ENCODE assay signal across 22 cellular contexts in the genomic region with DNA sequence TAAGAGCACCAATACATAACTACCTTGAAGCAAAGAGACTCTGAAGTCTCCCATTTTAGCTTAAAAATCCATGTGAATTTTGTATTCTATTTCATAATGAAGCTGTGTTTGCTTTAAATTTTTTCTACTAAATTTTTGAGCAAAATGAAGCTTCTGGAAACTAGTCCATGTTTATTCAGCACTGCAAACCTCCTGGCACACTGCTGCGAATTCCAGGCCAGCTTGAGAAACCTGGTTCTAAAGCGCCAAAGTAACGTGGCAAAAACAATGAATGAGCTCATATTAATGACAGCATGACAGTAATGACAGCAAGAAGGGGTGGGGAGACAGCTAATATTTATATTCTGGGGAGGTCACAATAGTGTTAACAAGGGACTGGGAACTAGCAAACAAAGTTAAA. TPM values are rescaled to one million over a fixed set of nuclear protein-coding genes. Genes with fewer than 3 reads are reported as not detected.
DNase-seq lines count a peak whose midpoint lies in the region; ATAC-seq and TF ChIP-seq lines count a peak whose summit lies in the region.
"Had no signal": no experiment of that assay in that cellular context is flagged by ENCODE, and none has a peak within 500 bp of the region (broad histone marks: within the 10 kb centered on the region; RNA-seq: fewer than 3 reads in every experiment).

No MANE protein-coding gene starts in this region.

- no peak overlapping the region for H3K4me3 Mint-ChIP-seq in stimulated activated memory B cell treated with anti-CD40 and anti-IgM and Interleukin-4, amounts not matched to agents 10 μg/mL and 1 μg/mL and 100 μg/mL, for 72 hours
- H3K4me3 Mint-ChIP-seq: CD4-positive, CD25-positive, alpha-beta regulatory T cell had no signal

- H2BK5ac ChIP-seq in trophoblast cell (ENCODE audit: low read depth, low read length, poor library complexity): no peak overlapping the region

- peaks cover 63% of the 10 kb centered on the region for H3K36me3 Mint-ChIP-seq in stimulated activated memory B cell treated with anti-CD40 and anti-IgM and Interleukin-4, amounts not matched to agents 10 μg/mL and 1 μg/mL and 100 μg/mL, for 72 hours

- no peaks in the 10 kb centered on the region for H3K27me3 Mint-ChIP-seq in stimulated activated memory B cell treated with anti-CD40 and anti-IgM and Interleukin-4, amounts not matched to agents 10 μg/mL and 1 μg/mL and 100 μg/mL, for 72 hours
- H3K27me3 Mint-ChIP-seq: CD4-positive, CD25-positive, alpha-beta regulatory T cell had no signal

- H3K27ac ChIP-seq in right lobe of liver (peak overlapping the region; percentile 30 to 79 (median 63)), trophoblast cell (ENCODE audit: low read depth, low read length) (no peak overlapping the region)

- no peaks in the 10 kb centered on the region for H3K9me3 Mint-ChIP-seq in stimulated activated memory B cell treated with anti-CD40 and anti-IgM and Interleukin-4, amounts not matched to agents 10 μg/mL and 1 μg/mL and 100 μg/mL, for 72 hours
- H3K9me3 Mint-ChIP-seq: CD4-positive, CD25-positive, alpha-beta regulatory T cell had no signal

- H4K8ac ChIP-seq in trophoblast cell (ENCODE audit: low read depth, low read length): no peak overlapping the region

- ATAC-seq in right lobe of liver: peak; percentile 76 to 88 (median 81)
- no peak for ATAC-seq in stimulated activated memory B cell treated with anti-CD40 and anti-IgM and Interleukin-4, amounts not matched to agents 10 μg/mL and 1 μg/mL and 100 μg/mL, for 72 hours
- no peak for ATAC-seq in GM18502 (IDR thresholded peaks at IDR 0.05; ENCODE audit: poor library complexity, unreplicated experiment)
- ATAC-seq: SK-N-SH treated with all-trans-retinoic acid at 6 μM for 48 hours had no signal

- no peaks in the 10 kb centered on the region for H3K36me3 ChIP-seq in right lobe of liver
- peaks cover 2 to 4% of the 10 kb centered on the region in 2 experiments for H3K36me3 ChIP-seq in trophoblast cell (ENCODE audit: control insufficient read depth in 1 of 2, insufficient read depth in 2 of 2, low read length in 2 of 2)

- peak overlapping the region; percentile 44 for H3K27ac Mint-ChIP-seq in stimulated activated memory B cell treated with anti-CD40 and anti-IgM and Interleukin-4, amounts not matched to agents 10 μg/mL and 1 μg/mL and 100 μg/mL, for 72 hours

- TF ChIP-seq CTCF in right lobe of liver (IDR thresholded peaks at IDR 0.05): no peak

- H3K79me2 ChIP-seq in trophoblast cell (ENCODE audit: control insufficient read depth, insufficient read depth, low read length, poor library complexity): no peaks in the 10 kb centered on the region

- H3K4me3 ChIP-seq in right lobe of liver (no peak overlapping the region), trophoblast cell (ENCODE audit: low read depth, low read length) (no peak overlapping the region)

- H3K4me2 ChIP-seq in trophoblast cell (ENCODE audit: low read length): no peak overlapping the region

- H3K18ac ChIP-seq in trophoblast cell (ENCODE audit: low read length): no peak overlapping the region

- H3K14ac ChIP-seq in trophoblast cell (ENCODE audit: low read length): no peak overlapping the region

- H3K79me1 ChIP-seq in trophoblast cell (ENCODE audit: low read length): no peaks in the 10 kb centered on the region

- no peak overlapping the region for H3K23ac ChIP-seq in trophoblast cell (ENCODE audit: low read length)

- H2BK120ac ChIP-seq in trophoblast cell (ENCODE audit: insufficient read depth, low read length, poor library complexity): no peak overlapping the region

- H2BK12ac ChIP-seq in trophoblast cell (ENCODE audit: low read length): no peak overlapping the region

- H4K91ac ChIP-seq in trophoblast cell (ENCODE audit: low read depth, low read length): no peak overlapping the region

- H3K9ac ChIP-seq in trophoblast cell (ENCODE audit: low read length): no peak overlapping the region

- 8% methylated on average over 3 of the region's 3 CpGs for WGBS in right lobe of liver (ENCODE audit: insufficient coverage, low coverage, low lambda C conversion rate, missing lambda C conversion rate)
- no CpG with 5 or more reads among the region's 3 CpGs for WGBS in trophoblast cell (ENCODE audit: extremely low coverage, insufficient coverage, insufficient read length)

- H3K9me3 ChIP-seq in right lobe of liver: no peaks in the 10 kb centered on the region
- no peaks in the 10 kb centered on the region for H3K9me3 ChIP-seq in trophoblast cell (ENCODE audit: insufficient read depth, low read depth, low read length)
- H3K9me3 ChIP-seq: BE2C had no signal

- intact Hi-C loops in right lobe of liver (cut with DNase I): no loop called here

- H3K4me1 Mint-ChIP-seq in stimulated activated memory B cell treated with anti-CD40 and anti-IgM and Interleukin-4, amounts not matched to agents 10 μg/mL and 1 μg/mL and 100 μg/mL, for 72 hours: no peaks in the 10 kb centered on the region
- H3K4me1 Mint-ChIP-seq: CD4-positive, CD25-positive, alpha-beta regulatory T cell had no signal

- no peak overlapping the region for H2AFZ ChIP-seq in trophoblast cell (ENCODE audit: insufficient read depth, low read length, poor library complexity)

- no peak overlapping the region for H4K12ac ChIP-seq in trophoblast cell (ENCODE audit: low read depth, low read length)

- H3K4ac ChIP-seq in trophoblast cell (ENCODE audit: low read depth, low read length): no peak overlapping the region

- peak; percentile 9 for DNase-seq in NCI-H146 treated with DMSO at 0.1 percent for 48 hours (lab: John Stamatoyannopoulos, UW; ENCODE audit: unreplicated experiment)
- peak; percentile 22 for DNase-seq in fibroblast of gingiva (ENCODE audit: low read depth)
- peak; percentile 47 to 79 (median 75) for DNase-seq in right lobe of liver
- no peak for DNase-seq in SW480 (ENCODE audit: low spot score)
- no peak for DNase-seq in trophoblast cell
- DNase-seq: ACHN; BE2C; CD4-positive, CD25-positive, alpha-beta regulatory T cell; COR-L47; DMS 273 treated with DMSO at 0.1 percent for 48 hours; GOT3; KG1; NCI-H1105 treated with DMSO at 0.1 percent for 48 hours; NCI-H187; NCI-H2107; NCI-H510A; NCI-H748 treated with DMSO at 0.1 percent for 48 hours; NK-92 treated with Interleukin-12 subunit alpha and Interleukin-12 subunit beta, amount 100 ng/mL, for 24 hours; SIG-M5 had no signal

- peaks cover 0 to 41% (median 3%) of the 10 kb centered on the region in 4 donors for H3K4me1 ChIP-seq in right lobe of liver
- H3K4me1 ChIP-seq in trophoblast cell (ENCODE audit: control insufficient read depth in 1 of 2, insufficient read depth in 2 of 2, low read length in 2 of 2): no peaks in the 10 kb centered on the region
- H3K4me1 ChIP-seq: BE2C had no signal

- H2AK5ac ChIP-seq in trophoblast cell (ENCODE audit: low read length): no peak overlapping the region

- H3K27me3 ChIP-seq in right lobe of liver (no peaks in the 10 kb centered on the region), trophoblast cell (ENCODE audit: insufficient read depth, low read length) (no peaks in the 10 kb centered on the region)
- H3K27me3 ChIP-seq: BE2C had no signal

- no peak for TF ChIP-seq POLR2A in right lobe of liver (IDR thresholded peaks at IDR 0.05)

RNA-seq across cellular contexts. Expression of a gene that starts 25.7 kb away (rescaled TPM):
- total RNA-seq in right lobe of liver: 10 to 100 TPM in 1 of 6 experiments, 1 to 10 TPM in 4, under 1 TPM in 1; 0.93 to 40.3 (median 2.0) TPM
- 4.2 and 4.9 TPM in 2 replicates for polyA plus RNA-seq in trophoblast cell (2013)

Comparison
In these comparisons a context has a peak if more than half of its experiments do, and no peak if none do; other contexts are left out.
1. DNase-seq: peak in NCI-H146 treated with DMSO at 0.1 percent for 48 hours (single experiment), fibroblast of gingiva (single experiment) and right lobe of liver (3 of 3); none in SW480 (single experiment) and trophoblast cell (0 of 2).
2. ATAC-seq: peak in right lobe of liver (4 of 4); none in stimulated activated memory B cell treated with anti-CD40 and anti-IgM and Interleukin-4, amounts not matched to agents 10 μg/mL and 1 μg/mL and 100 μg/mL, for 72 hours (single experiment) and GM18502 (single experiment).